21 cellular contexts compared by ENCODE assay signal in the genomic region with DNA sequence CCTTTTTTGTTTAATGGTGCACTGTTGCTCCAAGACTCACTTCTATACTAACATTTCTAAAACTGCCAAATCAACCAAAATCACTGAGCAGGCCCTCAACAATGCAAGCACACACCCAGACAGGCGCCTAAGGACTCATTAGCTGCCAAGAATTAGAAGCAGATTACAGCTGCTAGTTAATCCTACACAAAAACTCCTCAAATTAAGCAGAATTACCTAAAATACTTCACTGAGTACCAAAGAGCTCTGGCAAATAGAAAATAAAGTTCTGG. TPM values are rescaled to one million over a fixed set of nuclear protein-coding genes. Genes with fewer than 3 reads are reported as not detected.
DNase-seq lines count a peak whose midpoint lies in the region; ATAC-seq and TF ChIP-seq lines count a peak whose summit lies in the region.
"Had no signal": no experiment of that assay in that cellular context is flagged by ENCODE, and none has a peak within 500 bp of the region (broad histone marks: within the 10 kb centered on the region; RNA-seq: fewer than 3 reads in every experiment).

No MANE protein-coding gene starts in this region.

- H4K20me1 ChIP-seq in H9 (ENCODE audit: control insufficient read depth, insufficient read depth, insufficient read length), result no peaks in the 10 kb centered on the region

- no peak for ATAC-seq in activated naive CD8-positive, alpha-beta T cell treated with anti-CD3 and anti-CD28 coated beads, Interleukin-2, amount 10 ng/mL, durations not matched to agents 7 days and 5 days (ENCODE audit: low read depth)
- ATAC-seq: Panc1, psoas muscle had no signal

- TF ChIP-seq CTCF in H9 (conservative IDR thresholded peaks at IDR 0.05), result no peak
- no peak for TF ChIP-seq CTCF in transverse colon (IDR thresholded peaks at IDR 0.05)
- TF ChIP-seq CTCF in brain microvascular endothelial cell (IDR thresholded peaks at IDR 0.05; ENCODE audit: low read depth, low read length, missing control alignments), result no peak

- no peak overlapping the region for H3K9ac ChIP-seq in H9 (ENCODE audit: extremely low read depth, insufficient read length, low read length)
- no peak overlapping the region for H3K9ac ChIP-seq in mesenchymal stem cell (ENCODE audit: low read length)

- no peak overlapping the region for H3K4me3 ChIP-seq in CD4-positive, alpha-beta memory T cell (ENCODE audit: low read length in 2 of 2)
- H3K4me3 ChIP-seq in mesenchymal stem cell (ENCODE audit: insufficient read depth in 1 of 2, low read depth in 1 of 2, low read length in 2 of 2) (no peak overlapping the region), transverse colon (no peak overlapping the region), brain microvascular endothelial cell (ENCODE audit: low read depth, low read length) (no peak overlapping the region)
- H3K4me3 ChIP-seq: colonic mucosa, psoas muscle, SJSA1, smooth muscle cell had no signal

- H3K9me3 Mint-ChIP-seq in CD4-positive, alpha-beta memory T cell, result peaks cover 0 to 2% (median 0%) of the 10 kb centered on the region in 8 donors
- H3K9me3 Mint-ChIP-seq in H9, result no peaks in the 10 kb centered on the region; a peak in 1 of 5 replicates
- no peaks in the 10 kb centered on the region for H3K9me3 Mint-ChIP-seq in activated naive CD8-positive, alpha-beta T cell treated with anti-CD3 and anti-CD28 coated beads, Interleukin-2, amount 10 ng/mL, durations not matched to agents 7 days and 5 days
- H3K9me3 Mint-ChIP-seq: activated naive CD4-positive, alpha-beta T cell treated with anti-CD3 and anti-CD28 coated beads for 36 hours; nephron had no signal

- no peak overlapping the region for H3K4ac ChIP-seq in H9 (ENCODE audit: low read depth, low read length)
- H3K4ac ChIP-seq in mesenchymal stem cell (ENCODE audit: low read depth in 1 of 2, low read length in 2 of 2), result no peak overlapping the region

- no peaks in the 10 kb centered on the region for H3K23me2 ChIP-seq in H9 (ENCODE audit: insufficient read length, low read depth, low read length, poor library complexity, severe bottlenecking)

- WGBS in H9 (ENCODE audit: extremely low coverage, insufficient read length, low lambda C conversion rate), result no CpG with 5 or more reads among the region's 1 CpG
- WGBS in mesenchymal stem cell, result 100% methylated on average over 1 of the region's 1 CpG
- WGBS in transverse colon (ENCODE audit: low coverage in 1 of 2), 2 donors, result 77% methylated on average over 1 of the region's 1 CpG; no CpG with 5 or more reads in 1 of the 2 donors

- H4K5ac ChIP-seq in H9 (ENCODE audit: insufficient read length, low read depth, low read length), result no peak overlapping the region

- no peaks in the 10 kb centered on the region for H3K27me3 Mint-ChIP-seq in CD4-positive, alpha-beta memory T cell
- H3K27me3 Mint-ChIP-seq in H9 (ENCODE audit: low read depth), result no peaks in the 10 kb centered on the region
- no peaks in the 10 kb centered on the region for H3K27me3 Mint-ChIP-seq in activated naive CD8-positive, alpha-beta T cell treated with anti-CD3 and anti-CD28 coated beads, Interleukin-2, amount 10 ng/mL, durations not matched to agents 7 days and 5 days

- H2BK15ac ChIP-seq in H9 (ENCODE audit: low read depth, low read length), result no peak overlapping the region
- H2BK15ac ChIP-seq in mesenchymal stem cell (ENCODE audit: low read depth, poor library complexity, severe bottlenecking), result no peak overlapping the region

- no peak overlapping the region for H3K56ac ChIP-seq in H9 (ENCODE audit: insufficient read length, low read depth, low read length)

- no peak for TF ChIP-seq POLR2A in transverse colon (IDR thresholded peaks at IDR 0.05)

- no peak overlapping the region for H4K91ac ChIP-seq in H9 (ENCODE audit: insufficient read length, low read depth, low read length)
- H4K91ac ChIP-seq in mesenchymal stem cell (ENCODE audit: low read length), result no peak overlapping the region

- peak overlapping the region in 2 of 8 donors; percentile 1 to 11 for H3K4me3 Mint-ChIP-seq in CD4-positive, alpha-beta memory T cell
- H3K4me3 Mint-ChIP-seq in H9, result peak overlapping the region in 1 of 2 experiments; percentile 19; a peak in 1 of 5 replicates
- no peak overlapping the region for H3K4me3 Mint-ChIP-seq in activated naive CD8-positive, alpha-beta T cell treated with anti-CD3 and anti-CD28 coated beads, Interleukin-2, amount 10 ng/mL, durations not matched to agents 7 days and 5 days
- H3K4me3 Mint-ChIP-seq: activated naive CD4-positive, alpha-beta T cell treated with anti-CD3 and anti-CD28 coated beads for 36 hours; nephron; T-helper 2 cell treated with Interferon-gamma antibody and Interleukin-4, amounts not matched to agents 5 μg/mL and 100 μg/mL, for 36 hours had no signal

- CTCF ChIA-PET in CD4-positive, alpha-beta memory T cell (lab: Charles Lee; ENCODE audit: partially characterized antibody), result no interaction called here

- peaks cover 24% of the 10 kb centered on the region; the same call in 1 of the 2 replicates for H3K79me2 ChIP-seq in H9 (ENCODE audit: insufficient read depth, low read length)

- H2BK20ac ChIP-seq in H9 (ENCODE audit: low read depth, low read length, poor library complexity, severe bottlenecking), result no peak overlapping the region

- H2AK5ac ChIP-seq in H9 (ENCODE audit: insufficient read length, low read length) (no peak overlapping the region), mesenchymal stem cell (ENCODE audit: low read length, severe bottlenecking) (no peak overlapping the region)

- H3K14ac ChIP-seq in H9 (ENCODE audit: insufficient read depth, low read length) (no peak overlapping the region), mesenchymal stem cell (ENCODE audit: low read length in 2 of 2) (no peak overlapping the region)

- H3K9me3 ChIP-seq in CD4-positive, alpha-beta memory T cell (ENCODE audit: control insufficient read depth in 1 of 2, low read length in 2 of 2), result no peaks in the 10 kb centered on the region
- no peaks in the 10 kb centered on the region for H3K9me3 ChIP-seq in H9 (ENCODE audit: control insufficient read depth, low read depth, low read length)
- H3K9me3 ChIP-seq in mesenchymal stem cell (ENCODE audit: control insufficient read depth, low read length), result no peaks in the 10 kb centered on the region
- H3K9me3 ChIP-seq in transverse colon, result no peaks in the 10 kb centered on the region
- H3K9me3 ChIP-seq: colonic mucosa, psoas muscle, SJSA1 had no signal

- no peaks in the 10 kb centered on the region for H3K27me3 ChIP-seq in CD4-positive, alpha-beta memory T cell (ENCODE audit: insufficient read depth, low read length)
- H3K27me3 ChIP-seq in H9 (ENCODE audit: insufficient read depth, low read length) (no peaks in the 10 kb centered on the region), mesenchymal stem cell (ENCODE audit: control insufficient read depth in 1 of 2, insufficient read depth in 1 of 2, low read length in 2 of 2) (no peaks in the 10 kb centered on the region), transverse colon (no peaks in the 10 kb centered on the region), brain microvascular endothelial cell (replicated peaks) (no peaks in the 10 kb centered on the region)
- H3K27me3 ChIP-seq: colonic mucosa, SJSA1 had no signal

- no peak for DNase-seq in CD4-positive, alpha-beta memory T cell
- DNase-seq in H9, result no peak
- DNase-seq in activated naive CD8-positive, alpha-beta T cell treated with anti-CD3 and anti-CD28 coated beads, Interleukin-2, amount 10 ng/mL, durations not matched to agents 7 days and 5 days, result no peak
- DNase-seq in mesenchymal stem cell, result no peak
- no peak for DNase-seq in NCI-H1105 treated with DMSO at 0.1 percent for 48 hours (lab: John Stamatoyannopoulos, UW)
- DNase-seq in transverse colon, result no peak
- no peak for DNase-seq in NOMO-1 (lab: John Stamatoyannopoulos, UW; ENCODE audit: unreplicated experiment in 2 of 2)
- no peak for DNase-seq in brain microvascular endothelial cell
- DNase-seq: activated naive CD4-positive, alpha-beta T cell treated with anti-CD3 and anti-CD28 coated beads for 36 hours; AML-193; colonic mucosa; foreskin fibroblast; NCI-H1417 treated with DMSO at 0.1 percent for 48 hours; NCI-H69; psoas muscle; stimulated activated CD4-positive, alpha-beta T cell treated with anti-CD3 and anti-CD28 coated beads, Interleukin-4, amount 100 ng/mL, for 1 hour had no signal

- H3K4me1 Mint-ChIP-seq in CD4-positive, alpha-beta memory T cell, result peaks cover 55 to 84% (median 68%) of the 10 kb centered on the region in 4 donors
- H3K4me1 Mint-ChIP-seq in H9, result peaks cover 42 to 52% of the 10 kb centered on the region in 2 experiments
- peaks cover 40% of the 10 kb centered on the region for H3K4me1 Mint-ChIP-seq in activated naive CD8-positive, alpha-beta T cell treated with anti-CD3 and anti-CD28 coated beads, Interleukin-2, amount 10 ng/mL, durations not matched to agents 7 days and 5 days

- peaks cover 35 to 47% of the 10 kb centered on the region in 2 donors for H3K36me3 Mint-ChIP-seq in CD4-positive, alpha-beta memory T cell
- H3K36me3 Mint-ChIP-seq in H9 (ENCODE audit: insufficient read depth in 1 of 3, low read depth in 3 of 3), result peaks cover 16 to 26% (median 20%) of the 10 kb centered on the region in 3 experiments; a peak in 6 of 7 replicates
- peaks cover 45% of the 10 kb centered on the region for H3K36me3 Mint-ChIP-seq in activated naive CD8-positive, alpha-beta T cell treated with anti-CD3 and anti-CD28 coated beads, Interleukin-2, amount 10 ng/mL, durations not matched to agents 7 days and 5 days

- H3K27ac ChIP-seq in CD4-positive, alpha-beta memory T cell (ENCODE audit: low read depth, low read length), result no peak overlapping the region
- H3K27ac ChIP-seq in H9 (ENCODE audit: insufficient read length, low read depth, low read length) (no peak overlapping the region), mesenchymal stem cell (ENCODE audit: low read length, poor library complexity, severe bottlenecking) (peak overlapping the region; percentile 26), transverse colon (no peak overlapping the region), brain microvascular endothelial cell (no peak overlapping the region)
- H3K27ac ChIP-seq: colonic mucosa, psoas muscle, SJSA1 had no signal

- H3K18ac ChIP-seq in H9 (ENCODE audit: insufficient read length, low read depth, low read length) (no peak overlapping the region), mesenchymal stem cell (ENCODE audit: low read depth in 1 of 2, low read length in 2 of 2) (no peak overlapping the region)

- H3K23ac ChIP-seq in H9 (ENCODE audit: insufficient read length, low read depth, low read length) (no peak overlapping the region), mesenchymal stem cell (ENCODE audit: low read length in 2 of 2) (no peak overlapping the region)

- H3T11ph ChIP-seq in H9 (ENCODE audit: low read length), result no peak overlapping the region

- peaks cover 62% of the 10 kb centered on the region for H3K4me1 ChIP-seq in CD4-positive, alpha-beta memory T cell (ENCODE audit: insufficient read depth, low read length)
- H3K4me1 ChIP-seq in H9 (ENCODE audit: insufficient read depth, low read length) (no peaks in the 10 kb centered on the region; the same call in 1 of the 2 replicates), mesenchymal stem cell (ENCODE audit: control insufficient read depth, insufficient read depth, low read depth, low read length) (peaks cover 2% of the 10 kb centered on the region), transverse colon (peaks cover 0 to 38% (median 0%) of the 10 kb centered on the region in 4 donors)
- H3K4me1 ChIP-seq: colonic mucosa, SJSA1 had no signal

- TF ChIP-seq EP300 in transverse colon (IDR thresholded peaks at IDR 0.05; ENCODE audit: low read depth), result no peak

- no peak overlapping the region for H4K8ac ChIP-seq in H9 (replicated peaks; ENCODE audit: insufficient read length, low read depth, low read length)
- H4K8ac ChIP-seq in mesenchymal stem cell (ENCODE audit: low read length), result no peak overlapping the region

- H2BK120ac ChIP-seq in H9 (ENCODE audit: low read depth, low read length, poor library complexity, severe bottlenecking) (no peak overlapping the region), mesenchymal stem cell (ENCODE audit: low read depth, low read length) (no peak overlapping the region)

- H3K79me1 ChIP-seq in H9 (ENCODE audit: insufficient read depth, low read depth, low read length, poor library complexity, severe bottlenecking) (peaks cover 8% of the 10 kb centered on the region), mesenchymal stem cell (replicated peaks; ENCODE audit: low read length, poor library complexity, severe bottlenecking) (peaks cover 3% of the 10 kb centered on the region)

- intact Hi-C loops in CD4-positive, alpha-beta memory T cell (cut with micrococcal nuclease), result no loop called here
- intact Hi-C loops in transverse colon (cut with DNase I; ENCODE audit: low total_unique reads), result no loop called here

- POLR2A ChIA-PET in CD4-positive, alpha-beta memory T cell (lab: Charles Lee; ENCODE audit: partially characterized antibody), result interaction anchor here (1.1 kb wide), 1 partner anchor 14 kb away, joined by 3 read pairs; no protein-coding TSS in a partner anchor
- POLR2A ChIA-PET in activated naive CD8-positive, alpha-beta T cell treated with anti-CD3 and anti-CD28 coated beads, Interleukin-2, amount 10 ng/mL, durations not matched to agents 7 days and 5 days (lab: Charles Lee), result interaction anchor here (2.5 kb wide), 1 partner anchor 13 kb away, joined by 15 read pairs; a partner anchor contains a TSS

- H3K4me2 ChIP-seq in H9 (ENCODE audit: insufficient read depth, insufficient read length, low read length) (no peak overlapping the region), mesenchymal stem cell (ENCODE audit: low read length, poor library complexity, severe bottlenecking) (no peak overlapping the region)
- H3K4me2 ChIP-seq: smooth muscle cell had no signal

- no peak overlapping the region for H2AFZ ChIP-seq in H9 (ENCODE audit: low read length)
- no peak overlapping the region for H2AFZ ChIP-seq in mesenchymal stem cell (ENCODE audit: low read depth, low read length)

- peaks cover 11% of the 10 kb centered on the region for H3K36me3 ChIP-seq in CD4-positive, alpha-beta memory T cell (ENCODE audit: insufficient read depth, low read length)
- H3K36me3 ChIP-seq in mesenchymal stem cell (ENCODE audit: control insufficient read depth in 1 of 2, insufficient read depth in 2 of 2, low read depth in 1 of 2, low read length in 2 of 2) (peaks cover 7 to 21% of the 10 kb centered on the region in 2 experiments), transverse colon (peaks cover 0 to 17% (median 4%) of the 10 kb centered on the region in 4 donors), brain microvascular endothelial cell (replicated peaks) (peaks cover 9% of the 10 kb centered on the region)
- H3K36me3 ChIP-seq: colonic mucosa had no signal

- in situ Hi-C loops in transverse colon (cut with MboI; ENCODE audit: low pct_ligation_motif_present in 1 of 4, low pct_unique_long_range_greater_than_20kb in 1 of 4, low sequenced_read_pairs in 3 of 4), result no loop called here
- in situ Hi-C loops in brain microvascular endothelial cell (cut with HindIII; ENCODE audit: low pct_ligation_motif_present, low sequenced_read_pairs), result no loop called here

- H2BK12ac ChIP-seq in H9 (ENCODE audit: insufficient read length, low read depth, low read length) (no peak overlapping the region), mesenchymal stem cell (ENCODE audit: low read length in 2 of 2) (no peak overlapping the region)

- peak overlapping the region in 4 of 7 donors; percentile 6 to 79 (median 11) for H3K27ac Mint-ChIP-seq in CD4-positive, alpha-beta memory T cell
- H3K27ac Mint-ChIP-seq in H9, result peak overlapping the region in 2 of 3 experiments; percentile 7 to 96; a peak in 4 of 7 replicates
- H3K27ac Mint-ChIP-seq in activated naive CD8-positive, alpha-beta T cell treated with anti-CD3 and anti-CD28 coated beads, Interleukin-2, amount 10 ng/mL, durations not matched to agents 7 days and 5 days, result peak overlapping the region; percentile 4
- H3K27ac Mint-ChIP-seq: activated naive CD4-positive, alpha-beta T cell treated with anti-CD3 and anti-CD28 coated beads for 36 hours; nephron; T-helper 2 cell treated with Interferon-gamma antibody and Interleukin-4, amounts not matched to agents 5 μg/mL and 100 μg/mL, for 36 hours had no signal

- H2BK5ac ChIP-seq in H9 (ENCODE audit: insufficient read length, low read length) (no peak overlapping the region), mesenchymal stem cell (ENCODE audit: low read depth, low read length, poor library complexity, severe bottlenecking) (no peak overlapping the region)

RNA-seq across cellular contexts. Expression of a gene that starts 13.0 kb away (rescaled TPM):
- total RNA-seq in CD4-positive, alpha-beta memory T cell, result 10 to 100 TPM; 41.7 to 44.5 TPM
- polyA plus RNA-seq in CD4-positive, alpha-beta memory T cell, result 10 to 100 TPM; 34.4 to 41.1 TPM
- 88.3 and 90.1 TPM in 2 replicates for total RNA-seq in H9 (2021)
- 10 to 100 TPM; 43.0 to 43.9 TPM for total RNA-seq in activated naive CD8-positive, alpha-beta T cell treated with anti-CD3 and anti-CD28 coated beads, Interleukin-2, amount 10 ng/mL, durations not matched to agents 7 days and 5 days
- polyA plus RNA-seq in mesenchymal stem cell (2013, experiment 1 of 2), result 29.1 TPM
- polyA plus RNA-seq in mesenchymal stem cell (2013, experiment 2 of 2), result 28.8 TPM
- total RNA-seq in transverse colon, result 10 to 100 TPM; 29.9 to 41.6 (median 37.8) TPM
